Comparison of ENCODE assay signal across 25 cellular contexts in genomic region chr11:23403210-23404185, GRCh38.
"Had no signal": no experiment of that assay in that cellular context is flagged by ENCODE, and none has a peak within 500 bp of the region (broad histone marks: within the 10 kb centered on the region; RNA-seq: fewer than 3 reads in every experiment).

No MANE protein-coding gene starts in this region.

- H3K27me3 ChIP-seq: foreskin keratinocyte, hepatocyte, spleen, tibial nerve had no signal

- H3K36me3 Mint-ChIP-seq: activated naive CD4-positive, alpha-beta T cell treated with anti-CD3 and anti-CD28 coated beads, Interleukin-2, amount 10 ng/mL, durations not matched to agents 7 days and 5 days; T-cell had no signal

- H3K27me3 Mint-ChIP-seq: activated CD4-positive, alpha-beta T cell treated with anti-CD3 and anti-CD28 coated beads, Interleukin-2, amount 10 ng/mL, durations not matched to agents 7 days and 5 days; activated CD8-positive, alpha-beta memory T cell treated with anti-CD3 and anti-CD28 coated beads, Interleukin-2, amount 10 ng/mL, durations not matched to agents 7 days and 5 days; activated CD8-positive, alpha-beta T cell treated with anti-CD3 and anti-CD28 coated beads for 36 hours; activated naive CD4-positive, alpha-beta T cell treated with anti-CD3 and anti-CD28 coated beads, Interleukin-2, amount 10 ng/mL, durations not matched to agents 7 days and 5 days; activated naive CD8-positive, alpha-beta T cell treated with anti-CD3 and anti-CD28 coated beads, Interleukin-2, amount 50 U/mL, for 24 hours; dendritic cell treated with granulocyte-macrophage colony-stimulating factor and Interleukin-4, amounts not matched to agents 40 ng/mL and 50 ng/mL, for 4 days; T-cell had no signal

- H3K4me3 ChIP-seq: hepatocyte, mucosa of descending colon, spleen, tibial nerve had no signal

- DNase-seq: activated CD4-positive, alpha-beta T cell treated with anti-CD3 and anti-CD28 coated beads, Interleukin-2, amount 10 ng/mL, durations not matched to agents 7 days and 5 days; activated CD4-positive, CD25-positive, alpha-beta regulatory T cell treated with anti-CD3 and anti-CD28 coated beads, Interleukin-2, amount 50 U/mL, for 72 hours; activated CD8-positive, alpha-beta memory T cell treated with anti-CD3 and anti-CD28 coated beads, Interleukin-2, amount 10 ng/mL, durations not matched to agents 7 days and 5 days; activated CD8-positive, alpha-beta T cell treated with anti-CD3 and anti-CD28 coated beads for 36 hours; activated effector memory CD4-positive, alpha-beta T cell treated with anti-CD3 and anti-CD28 coated beads, Interleukin-2, amount 50 U/mL, for 16 hours; activated naive CD4-positive, alpha-beta T cell treated with anti-CD3 and anti-CD28 coated beads, Interleukin-2, amount 10 ng/mL, durations not matched to agents 7 days and 5 days; activated naive CD8-positive, alpha-beta T cell treated with anti-CD3 and anti-CD28 coated beads, Interleukin-2, amount 50 U/mL, for 24 hours; activated T-cell treated with anti-CD3 and anti-CD28 coated beads for 4 hours; cerebellar nuclear complex; effector CD8-positive, alpha-beta T cell; erythroblast; foreskin keratinocyte; mesenchymal stem cell; nephron progenitor cell; nucleus accumbens; stimulated activated CD4-positive, alpha-beta T cell treated with anti-CD3 and anti-CD28 coated beads, Interleukin-4, amount 100 ng/mL, for 1 hour; stimulated activated naive CD4-positive, alpha-beta T cell treated with Interleukin-2 at 50 U/mL for 16 hours; T-cell; WERI-Rb-1 had no signal

- H3K4me3 Mint-ChIP-seq: activated CD4-positive, alpha-beta T cell treated with anti-CD3 and anti-CD28 coated beads, Interleukin-2, amount 10 ng/mL, durations not matched to agents 7 days and 5 days; activated CD8-positive, alpha-beta memory T cell treated with anti-CD3 and anti-CD28 coated beads, Interleukin-2, amount 10 ng/mL, durations not matched to agents 7 days and 5 days; activated CD8-positive, alpha-beta T cell treated with anti-CD3 and anti-CD28 coated beads for 36 hours; activated naive CD4-positive, alpha-beta T cell treated with anti-CD3 and anti-CD28 coated beads, Interleukin-2, amount 10 ng/mL, durations not matched to agents 7 days and 5 days; activated naive CD8-positive, alpha-beta T cell treated with anti-CD3 and anti-CD28 coated beads, Interleukin-2, amount 50 U/mL, for 24 hours; dendritic cell treated with granulocyte-macrophage colony-stimulating factor and Interleukin-4, amounts not matched to agents 40 ng/mL and 50 ng/mL, for 4 days; nephron progenitor cell; T-cell; T-helper 2 cell treated with Interferon-gamma antibody and Interleukin-4, amounts not matched to agents 5 μg/mL and 100 μg/mL, for 36 hours had no signal

- H3K27ac Mint-ChIP-seq: activated CD4-positive, alpha-beta T cell treated with anti-CD3 and anti-CD28 coated beads, Interleukin-2, amount 10 ng/mL, durations not matched to agents 7 days and 5 days; activated CD8-positive, alpha-beta memory T cell treated with anti-CD3 and anti-CD28 coated beads, Interleukin-2, amount 10 ng/mL, durations not matched to agents 7 days and 5 days; activated CD8-positive, alpha-beta T cell treated with anti-CD3 and anti-CD28 coated beads for 36 hours; activated naive CD4-positive, alpha-beta T cell treated with anti-CD3 and anti-CD28 coated beads, Interleukin-2, amount 10 ng/mL, durations not matched to agents 7 days and 5 days; activated naive CD8-positive, alpha-beta T cell treated with anti-CD3 and anti-CD28 coated beads, Interleukin-2, amount 50 U/mL, for 24 hours; dendritic cell treated with granulocyte-macrophage colony-stimulating factor and Interleukin-4, amounts not matched to agents 40 ng/mL and 50 ng/mL, for 4 days; nephron progenitor cell; T-cell; T-helper 2 cell treated with Interferon-gamma antibody and Interleukin-4, amounts not matched to agents 5 μg/mL and 100 μg/mL, for 36 hours had no signal

- ATAC-seq: activated CD8-positive, alpha-beta memory T cell treated with anti-CD3 and anti-CD28 coated beads, Interleukin-2, amount 10 ng/mL, durations not matched to agents 7 days and 5 days; activated CD8-positive, alpha-beta T cell treated with anti-CD3 and anti-CD28 coated beads for 36 hours; activated naive CD8-positive, alpha-beta T cell treated with anti-CD3 and anti-CD28 coated beads, Interleukin-2, amount 50 U/mL, for 24 hours; foreskin keratinocyte; mucosa of descending colon; T-cell had no signal

- H3K27ac ChIP-seq: foreskin keratinocyte, hepatocyte, spleen, tibial nerve, WERI-Rb-1 had no signal

- H3K36me3 ChIP-seq: spleen, tibial nerve, WERI-Rb-1 had no signal

- H3K4me1 Mint-ChIP-seq: activated CD4-positive, alpha-beta T cell treated with anti-CD3 and anti-CD28 coated beads, Interleukin-2, amount 10 ng/mL, durations not matched to agents 7 days and 5 days; activated CD8-positive, alpha-beta memory T cell treated with anti-CD3 and anti-CD28 coated beads, Interleukin-2, amount 10 ng/mL, durations not matched to agents 7 days and 5 days; activated naive CD4-positive, alpha-beta T cell treated with anti-CD3 and anti-CD28 coated beads, Interleukin-2, amount 10 ng/mL, durations not matched to agents 7 days and 5 days; activated naive CD8-positive, alpha-beta T cell treated with anti-CD3 and anti-CD28 coated beads, Interleukin-2, amount 50 U/mL, for 24 hours; nephron progenitor cell; T-cell had no signal

- H3K4me1 ChIP-seq: foreskin keratinocyte, spleen, tibial nerve had no signal
